8 cellular contexts compared by ENCODE assay signal in the genomic region with DNA sequence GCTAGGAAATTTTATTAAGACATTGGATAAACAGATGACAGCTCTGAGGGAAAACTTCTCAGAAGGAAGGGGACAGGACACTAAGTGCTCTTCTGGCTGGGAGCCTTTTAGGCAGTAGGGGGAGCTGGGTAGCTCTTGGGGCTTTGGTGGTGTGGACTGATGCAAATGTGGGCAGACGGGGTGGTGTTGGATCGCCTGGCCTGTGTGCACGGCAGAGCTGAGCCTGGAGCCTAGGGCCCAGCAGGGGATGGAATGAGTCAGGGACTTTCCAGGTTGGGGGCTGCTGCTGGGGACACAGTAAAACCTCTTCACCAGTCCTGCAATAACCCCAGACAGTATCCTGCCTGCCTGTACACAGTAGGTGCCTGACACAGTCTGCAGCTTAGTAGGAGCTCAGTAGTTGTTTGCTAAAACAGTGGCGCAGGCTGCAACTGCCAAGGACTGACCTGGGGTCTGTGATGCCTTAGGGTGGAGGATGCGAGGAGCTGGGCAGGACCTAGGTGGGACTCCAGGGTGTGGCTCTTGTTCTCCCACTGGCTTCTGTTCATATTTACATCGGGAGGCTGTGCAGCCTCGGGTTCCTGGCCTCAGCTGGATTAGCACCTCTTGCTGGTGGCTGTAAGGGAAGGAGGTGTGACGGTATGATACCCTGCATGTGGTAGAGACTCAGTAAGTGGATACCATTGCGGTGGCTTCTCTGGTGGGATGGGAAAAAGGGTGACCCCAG.
DNase-seq lines count a peak whose midpoint lies in the region; ATAC-seq and TF ChIP-seq lines count a peak whose summit lies in the region.

No MANE protein-coding gene starts in this region.

- H3K4me3 ChIP-seq in breast epithelium, result peak overlapping the region; percentile 46 to 66 (median 52)
- H3K4me3 ChIP-seq in left lung, result no peak overlapping the region
- H3K4me3 ChIP-seq in vagina, result peak overlapping the region; percentile 44 to 52

- DNase-seq in A172 (ENCODE audit: low spot score) (peak; percentile 92), LoVo (ENCODE audit: low spot score) (peak; percentile 20), breast epithelium (ENCODE audit: low spot score in 2 of 2) (no peak), left lung (no peak), vagina (ENCODE audit: extremely low spot score in 2 of 2) (no peak), NCI-H2081 (lab: John Stamatoyannopoulos, UW) (no peak), NCI-H146 treated with DMSO at 0.1 percent for 48 hours (lab: John Stamatoyannopoulos, UW; ENCODE audit: unreplicated experiment) (no peak)

- H3K36me3 ChIP-seq in breast epithelium (no peaks in the 10 kb centered on the region), left lung (no peaks in the 10 kb centered on the region), vagina (no peaks in the 10 kb centered on the region)

- intact Hi-C loops in breast epithelium (cut with DNase I; ENCODE audit: low total_unique reads), result no loop called here
- intact Hi-C loops in left lung (cut with DNase I), result no loop called here
- intact Hi-C loops in vagina (cut with DNase I), result no loop called here

- H3K9me3 ChIP-seq in breast epithelium (no peaks in the 10 kb centered on the region), left lung (no peaks in the 10 kb centered on the region), vagina (no peaks in the 10 kb centered on the region)

- H3K27ac ChIP-seq in breast epithelium (peak overlapping the region; percentile 88 to 92), left lung (peak overlapping the region; percentile 86 to 89), vagina (peak overlapping the region; percentile 85)

- no peak for TF ChIP-seq POLR2A in breast epithelium (IDR thresholded peaks at IDR 0.05)
- no peak for TF ChIP-seq POLR2A in vagina (IDR thresholded peaks at IDR 0.05)

- H3K27me3 ChIP-seq in breast epithelium (no peaks in the 10 kb centered on the region), left lung (peaks cover 0 to 35% of the 10 kb centered on the region in 2 donors), vagina (no peaks in the 10 kb centered on the region)

- H3K4me1 ChIP-seq in breast epithelium, result peaks cover 12 to 31% of the 10 kb centered on the region in 2 donors
- peaks cover 26 to 71% of the 10 kb centered on the region in 2 donors for H3K4me1 ChIP-seq in left lung
- H3K4me1 ChIP-seq in vagina, result peaks cover 84% of the 10 kb centered on the region

- TF ChIP-seq CTCF in breast epithelium (IDR thresholded peaks at IDR 0.05) (no peak), left lung (IDR thresholded peaks at IDR 0.05) (no peak), vagina (IDR thresholded peaks at IDR 0.05) (peak in 1 of 3 experiments; percentile 5)

- peak; percentile 51 for ATAC-seq in GM18498 (IDR thresholded peaks at IDR 0.05; ENCODE audit: unreplicated experiment)
- ATAC-seq in left lung, result no peak

Comparison
In these comparisons a context has a peak if more than half of its experiments do, and no peak if none do; other contexts are left out.
1. DNase-seq: peak in A172 (single experiment) and LoVo (single experiment); none in breast epithelium (0 of 2), left lung (0 of 2), vagina (0 of 2), NCI-H2081 (0 of 2) and NCI-H146 treated with DMSO at 0.1 percent for 48 hours (single experiment).
2. H3K4me3 ChIP-seq: peak in breast epithelium (3 of 3) and vagina (2 of 2); none in left lung (0 of 2).
3. Peak in every context shown above with its lines, with median percentiles within 50 percentile points of each other: H3K27ac ChIP-seq.